13 cellular contexts compared by ENCODE assay signal in the genomic region with DNA sequence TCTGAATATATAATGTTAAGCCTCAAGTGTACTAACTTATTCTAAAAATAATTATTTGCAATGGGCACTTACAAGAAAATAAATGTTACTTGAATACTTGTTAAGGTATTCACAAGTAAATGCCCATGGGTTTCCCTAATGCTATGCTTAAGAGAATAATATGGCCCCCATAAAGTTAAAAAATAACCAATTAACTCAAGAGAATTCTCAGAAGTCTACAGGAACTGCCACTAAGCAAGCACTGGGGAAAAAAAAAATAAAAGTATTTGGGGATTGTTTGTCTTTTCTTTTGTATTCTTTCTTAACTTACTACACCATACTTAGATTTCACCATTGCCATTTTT. TPM values are rescaled to one million over a fixed set of nuclear protein-coding genes. Genes with fewer than 3 reads are reported as not detected.
"Had no signal": no experiment of that assay in that cellular context is flagged by ENCODE, and none has a peak within 500 bp of the region (broad histone marks: within the 10 kb centered on the region; RNA-seq: fewer than 3 reads in every experiment).

No MANE protein-coding gene starts in this region.

- H3K36me3 ChIP-seq: gastroesophageal sphincter, neutrophil, sigmoid colon had no signal

- H3K9me3 ChIP-seq: gastroesophageal sphincter, neutrophil had no signal

- H3K27ac ChIP-seq: gastroesophageal sphincter, neutrophil, sigmoid colon had no signal

- H3K4me1 ChIP-seq: gastroesophageal sphincter, sigmoid colon had no signal

- H3K27me3 ChIP-seq: neutrophil, sigmoid colon had no signal

- H3K4me1 Mint-ChIP-seq: activated naive CD8-positive, alpha-beta T cell treated with anti-CD3 and anti-CD28 coated beads for 36 hours had no signal

- H3K27ac Mint-ChIP-seq: activated naive CD8-positive, alpha-beta T cell treated with anti-CD3 and anti-CD28 coated beads for 36 hours; activated T-cell treated with anti-CD3 and anti-CD28 coated beads, Interleukin-2, amount 50 U/mL, for 24 hours had no signal

- H3K4me3 Mint-ChIP-seq: activated naive CD8-positive, alpha-beta T cell treated with anti-CD3 and anti-CD28 coated beads for 36 hours; activated T-cell treated with anti-CD3 and anti-CD28 coated beads, Interleukin-2, amount 50 U/mL, for 24 hours had no signal

- H3K36me3 Mint-ChIP-seq: activated naive CD8-positive, alpha-beta T cell treated with anti-CD3 and anti-CD28 coated beads for 36 hours had no signal

- ATAC-seq: gastroesophageal sphincter, left ventricle myocardium superior had no signal

- H3K4me3 ChIP-seq: gastroesophageal sphincter, sigmoid colon had no signal

- DNase-seq: activated CD4-positive, alpha-beta T cell treated with anti-CD3 and anti-CD28 coated beads, Interleukin-2, amount 50 U/mL, for 4 hours; activated CD4-positive, CD25-positive, alpha-beta regulatory T cell treated with anti-CD3 and anti-CD28 coated beads, Interleukin-2, amount 50 U/mL, for 72 hours; activated gamma-delta T cell; activated naive CD8-positive, alpha-beta T cell treated with anti-CD3 and anti-CD28 coated beads for 36 hours; activated T-cell treated with anti-CD3 and anti-CD28 coated beads, Interleukin-2, amount 50 U/mL, for 24 hours; left ventricle myocardium superior; sigmoid colon; stimulated activated CD4-positive, alpha-beta T cell treated with anti-CD3 and anti-CD28 coated beads, Interleukin-2, amount 100 ng/mL, for 48 hours; stimulated activated naive CD4-positive, alpha-beta T cell treated with Interleukin-2 at 50 U/mL for 16 hours had no signal

RNA-seq across cellular contexts. Expression of a gene that starts 44.8 kb away (rescaled TPM):
- total RNA-seq: fibroblast of lung, left ventricle myocardium superior, posterior vena cava had no signal
